Comparison of ENCODE assay signal across 8 cellular contexts in the genomic region with DNA sequence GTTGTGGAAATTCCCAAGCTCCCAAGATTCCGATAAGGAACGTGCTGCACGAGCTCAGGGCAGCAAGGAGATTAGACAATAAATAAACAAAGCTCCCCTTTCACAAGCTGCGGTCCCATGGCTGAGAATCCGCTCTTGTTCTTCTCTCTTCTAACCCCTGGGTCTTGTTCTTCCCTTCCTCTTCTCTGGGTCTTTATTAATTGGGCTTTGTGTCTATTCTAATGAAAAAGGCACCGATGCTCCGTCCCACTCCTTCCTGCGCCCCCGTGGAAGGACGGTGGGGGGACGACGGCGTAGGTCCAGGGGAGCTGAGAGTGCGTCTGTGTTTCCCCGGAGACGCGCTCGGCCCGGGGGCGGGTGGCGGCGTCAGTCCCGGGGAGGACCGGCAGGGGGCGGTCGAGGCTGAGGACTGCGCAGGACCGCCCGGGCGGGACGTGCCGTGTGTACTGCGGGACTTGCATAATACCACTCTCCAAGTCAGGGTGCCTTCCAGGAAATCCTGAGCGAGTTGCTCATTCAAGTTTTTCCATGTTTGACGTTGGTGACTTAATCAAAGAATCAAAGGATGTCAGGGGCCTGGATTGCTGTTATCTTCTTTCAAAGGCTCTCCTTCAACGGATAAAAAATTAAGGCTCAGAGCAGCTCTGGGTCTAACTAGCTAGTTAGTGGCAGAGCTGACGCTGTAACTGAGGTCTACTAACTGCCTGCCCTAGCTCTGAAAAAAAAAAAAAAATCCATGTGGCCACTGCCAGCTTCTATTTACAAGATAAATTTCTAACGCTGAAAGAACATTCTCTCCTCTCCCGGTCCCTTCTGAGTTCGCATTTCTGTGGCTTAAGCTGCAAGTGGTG.
DNase-seq lines count a peak whose midpoint lies in the region; ATAC-seq, FAIRE-seq and TF ChIP-seq lines count a peak whose summit lies in the region.

No MANE protein-coding gene starts in this region.

- H3K36me3 ChIP-seq in Caco-2 (ENCODE audit: control insufficient read depth, insufficient read depth, low read length) (no peaks in the 10 kb centered on the region), neuronal stem cell (replicated peaks in 1 of 2; ENCODE audit: control insufficient read depth in 2 of 2, insufficient read depth in 2 of 2, low read length in 2 of 2) (no peaks in the 10 kb centered on the region), stomach smooth muscle (ENCODE audit: control insufficient read depth in 2 of 2, insufficient read depth in 2 of 2, low read length in 2 of 2) (no peaks in the 10 kb centered on the region)

- H3K4me2 ChIP-seq in neuronal stem cell (ENCODE audit: insufficient read depth, low read length, poor library complexity, severe bottlenecking), result peak overlapping the region; percentile 77

- no peaks in the 10 kb centered on the region for H3K27me3 ChIP-seq in Caco-2 (replicated peaks; ENCODE audit: control insufficient read depth, insufficient read depth, low read length)
- H3K27me3 ChIP-seq in neuronal stem cell (ENCODE audit: control insufficient read depth in 3 of 3, insufficient read depth in 3 of 3, low read depth in 1 of 3, low read length in 3 of 3), result peaks cover 0 to 7% (median 0%) of the 10 kb centered on the region in 3 experiments
- H3K27me3 ChIP-seq in stomach smooth muscle (ENCODE audit: control insufficient read depth in 1 of 2, insufficient read depth in 2 of 2, low read length in 2 of 2), result no peaks in the 10 kb centered on the region

- no peak overlapping the region for H3K4ac ChIP-seq in neuronal stem cell (ENCODE audit: low read length)

- no peak for FAIRE-seq in frontal cortex (lab: Jason Lieb, UNC)

- H4K91ac ChIP-seq in neuronal stem cell (ENCODE audit: low read depth, low read length, poor library complexity), result no peak overlapping the region

- TF ChIP-seq CTCF in Caco-2 (IDR thresholded peaks at IDR 0.05; ENCODE audit: insufficient read depth in 1 of 2, low read depth in 1 of 2, low read length in 1 of 2, severe bottlenecking in 1 of 2, unreplicated experiment in 1 of 2), result peak; percentile 91 to 92

- H3K23ac ChIP-seq in neuronal stem cell (ENCODE audit: low read depth, low read length, poor library complexity), result peak overlapping the region; percentile 61

- H2BK12ac ChIP-seq in neuronal stem cell (ENCODE audit: low read length), result no peak overlapping the region

- H3K9me3 ChIP-seq in Caco-2 (no peaks in the 10 kb centered on the region), neuronal stem cell (replicated peaks in 1 of 2; ENCODE audit: control insufficient read depth in 2 of 2, insufficient read depth in 1 of 2, low read depth in 1 of 2, low read length in 2 of 2) (no peaks in the 10 kb centered on the region), stomach smooth muscle (ENCODE audit: control insufficient read depth in 2 of 2, low read length in 2 of 2) (no peaks in the 10 kb centered on the region)

- H3K79me1 ChIP-seq in neuronal stem cell (ENCODE audit: low read depth, low read length), result no peaks in the 10 kb centered on the region

- peak; percentile 90 for ATAC-seq in GM19468 (IDR thresholded peaks at IDR 0.05; ENCODE audit: extremely low read depth, unreplicated experiment)

- no peak overlapping the region for H3K27ac Mint-ChIP-seq in Caco-2 (ENCODE audit: unreplicated experiment)

- H3K4me3 Mint-ChIP-seq in Caco-2 (ENCODE audit: unreplicated experiment), result peak overlapping the region; percentile 65

- H3K27me3 Mint-ChIP-seq in Caco-2 (ENCODE audit: insufficient read depth, unreplicated experiment), result no peaks in the 10 kb centered on the region

- H3K4me3 ChIP-seq in Caco-2 (ENCODE audit: low read depth, low read length) (peak overlapping the region; percentile 30), neuronal stem cell (ENCODE audit: low read length in 2 of 2) (peak overlapping the region; percentile 29 to 67), stomach smooth muscle (ENCODE audit: low read length in 2 of 2) (peak overlapping the region; percentile 62 to 73)

- H3K36me3 Mint-ChIP-seq in Caco-2 (ENCODE audit: insufficient read depth, unreplicated experiment), result no peaks in the 10 kb centered on the region

- no CpG with 5 or more reads among the region's 40 CpGs for WGBS in neuronal stem cell (ENCODE audit: extremely low coverage in 2 of 2, insufficient read length in 2 of 2, insufficient replicate concordance in 1 of 2), 2 donors

- no peak overlapping the region for H2BK5ac ChIP-seq in neuronal stem cell (ENCODE audit: low read length)

- CTCF ChIA-PET in Caco-2 (lab: Charles Lee), result interaction anchor here (0.6 to 4.5 kb wide), 30 partner anchors 12 to 478 kb away, joined by 3 to 35 read pairs (median 4); no protein-coding TSS in a partner anchor

- H3K4me1 Mint-ChIP-seq in Caco-2 (ENCODE audit: low read depth, unreplicated experiment), result peaks cover 17% of the 10 kb centered on the region

- H3K4me1 ChIP-seq in Caco-2, result peaks cover 25% of the 10 kb centered on the region
- H3K4me1 ChIP-seq in neuronal stem cell (ENCODE audit: control insufficient read depth in 2 of 2, insufficient read depth in 1 of 2, low read depth in 1 of 2, low read length in 2 of 2), result peaks cover 0 to 6% of the 10 kb centered on the region in 2 donors
- no peaks in the 10 kb centered on the region for H3K4me1 ChIP-seq in stomach smooth muscle (ENCODE audit: control insufficient read depth, insufficient read depth, low read length)

- H2BK15ac ChIP-seq in neuronal stem cell (ENCODE audit: low read length), result no peak overlapping the region

- intact Hi-C loops in Caco-2 (cut with micrococcal nuclease; ENCODE audit: unreplicated experiment), result loop anchor here (1.0 to 2.0 kb wide), 6 partner anchors 50 to 491 kb away; no protein-coding TSS in a partner anchor

- H3K9me3 Mint-ChIP-seq in Caco-2 (ENCODE audit: unreplicated experiment), result peaks cover 6% of the 10 kb centered on the region

- peak overlapping the region; percentile 53 for H3K18ac ChIP-seq in neuronal stem cell (ENCODE audit: low read length)

- POLR2A ChIA-PET in Caco-2 (lab: Charles Lee), result interaction anchor here (0.6 to 0.8 kb wide), 2 partner anchors 47 to 474 kb away, joined by 3 to 14 read pairs; no protein-coding TSS in a partner anchor

- peak overlapping the region; percentile 82 for H2AFZ ChIP-seq in neuronal stem cell (ENCODE audit: low read length)

- H2AK5ac ChIP-seq in neuronal stem cell (ENCODE audit: low read depth, low read length), result no peak overlapping the region

- no peak overlapping the region for H2BK120ac ChIP-seq in neuronal stem cell (ENCODE audit: low read depth, low read length)

- H4K8ac ChIP-seq in neuronal stem cell (ENCODE audit: low read depth, low read length), result no peak overlapping the region

- no TSS peak for BruUV-seq in Caco-2 (replicated peaks; lab: Mats Ljungman, UMichigan)

- no peak overlapping the region for H3K14ac ChIP-seq in neuronal stem cell (ENCODE audit: low read length)

- DNase-seq in Caco-2, result peak; percentile 77 to 93
- peak; percentile 90 for DNase-seq in HPDE6-E6E7 (ENCODE audit: extremely low spot score)
- DNase-seq in SIG-M5 (lab: John Stamatoyannopoulos, UW), result peak; percentile 15
- peak; percentile 65 for DNase-seq in activated gamma-delta T cell treated with Interleukin-2 at 50 U/mL for 16 hours
- DNase-seq in frontal cortex (ENCODE audit: low spot score in 2 of 2), result peak; percentile 66 to 82
- DNase-seq in neuronal stem cell (ENCODE audit: low spot score), result peak; percentile 83

- no peak overlapping the region for H3K9ac ChIP-seq in neuronal stem cell (ENCODE audit: low read depth, low read length, poor library complexity)
- peak overlapping the region; percentile 52 to 56 for H3K9ac ChIP-seq in stomach smooth muscle (ENCODE audit: low read length in 2 of 2)

- peak overlapping the region; percentile 66 for H3K27ac ChIP-seq in neuronal stem cell (replicated peaks; ENCODE audit: low read length)
- no peak overlapping the region for H3K27ac ChIP-seq in stomach smooth muscle (ENCODE audit: low read length)

Comparison
In these comparisons a context has a peak if more than half of its experiments do, and no peak if none do; other contexts are left out.
1. DNase-seq: peak in every context shown above with its lines; median percentile 90 in HPDE6-E6E7; 85 in Caco-2; 83 in neuronal stem cell; 74 in frontal cortex; 65 in activated gamma-delta T cell treated with Interleukin-2 at 50 U/mL for 16 hours; 15 in SIG-M5.